12 cellular contexts compared by ENCODE assay signal in the genomic region with DNA sequence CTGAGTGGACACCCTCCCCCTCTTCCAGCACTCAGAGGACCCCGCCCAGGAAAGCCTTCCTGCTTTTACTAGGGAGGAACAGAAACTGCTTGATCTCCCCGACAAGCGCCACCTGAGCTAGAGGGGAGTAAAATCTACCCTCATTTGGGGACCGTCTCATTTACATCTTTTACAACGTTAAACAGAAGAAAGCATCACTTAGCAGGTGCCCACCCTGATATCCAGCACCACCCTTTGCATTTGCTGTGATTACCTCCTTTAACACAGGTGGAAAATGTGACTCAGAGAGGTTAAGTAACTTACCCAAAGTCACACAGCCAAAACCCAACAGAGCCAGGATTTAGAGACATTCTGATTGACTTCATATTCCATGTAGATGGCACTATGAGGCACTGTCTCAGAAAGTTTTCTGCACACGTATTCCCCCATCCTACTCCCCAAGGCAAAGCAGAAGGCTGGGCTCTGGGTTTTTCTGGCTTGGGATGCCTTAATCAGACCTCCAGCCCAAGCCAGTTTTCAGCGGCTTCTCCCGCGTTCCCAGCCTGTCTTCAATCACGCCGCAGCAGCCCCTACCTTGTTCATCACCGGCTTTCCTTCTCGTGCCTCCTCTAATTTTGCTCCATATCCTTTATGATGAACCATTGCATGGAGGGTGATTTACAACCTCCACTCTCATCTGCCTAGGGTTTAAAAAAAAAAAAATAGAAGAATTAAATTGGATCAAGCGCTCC.
DNase-seq lines count a peak whose midpoint lies in the region; TF ChIP-seq lines count a peak whose summit lies in the region.
"Had no signal": no experiment of that assay in that cellular context is flagged by ENCODE, and none has a peak within 500 bp of the region (broad histone marks: within the 10 kb centered on the region; RNA-seq: fewer than 3 reads in every experiment).

No MANE protein-coding gene starts in this region.

- no peak overlapping the region for H3K27ac Mint-ChIP-seq in activated naive CD4-positive, alpha-beta T cell treated with anti-CD3 and anti-CD28 coated beads for 36 hours
- H3K27ac Mint-ChIP-seq in endothelial cell (ENCODE audit: unreplicated experiment), result peak overlapping the region; percentile 3

- H3K9me3 ChIP-seq in Karpas-422 (ENCODE audit: low read length) (no peaks in the 10 kb centered on the region), spleen (no peaks in the 10 kb centered on the region)
- H3K9me3 ChIP-seq: Peyer's patch had no signal

- H3K27ac ChIP-seq in Karpas-422 (ENCODE audit: low read length) (peak overlapping the region; percentile 97), spleen (peak overlapping the region in 5 of 8 donors; percentile 75 to 87 (median 79)), brain microvascular endothelial cell (no peak overlapping the region)
- H3K27ac ChIP-seq: parathyroid adenoma had no signal

- DNase-seq in activated naive CD4-positive, alpha-beta T cell treated with anti-CD3 and anti-CD28 coated beads for 36 hours, result no peak
- no peak for DNase-seq in activated naive CD4-positive, alpha-beta T cell (lab: John Stamatoyannopoulos, UW)
- peak; percentile 94 for DNase-seq in Karpas-422
- DNase-seq in endothelial cell (ENCODE audit: low spot score), result no peak
- no peak for DNase-seq in spleen
- DNase-seq in brain microvascular endothelial cell, result no peak
- DNase-seq in islet precursor cell, result no peak
- DNase-seq in DMS53 (lab: John Stamatoyannopoulos, UW), result no peak
- DNase-seq: effector memory CD8-positive, alpha-beta T cell; Peyer's patch; T1000 had no signal

- no peak overlapping the region for H2AFZ ChIP-seq in Karpas-422 (ENCODE audit: low read length)

- intact Hi-C loops in activated naive CD4-positive, alpha-beta T cell treated with anti-CD3 and anti-CD28 coated beads for 36 hours (cut with micrococcal nuclease), result loop anchor here (1.0 to 2.0 kb wide), 7 partner anchors 39 to 721 kb away; no protein-coding TSS in a partner anchor
- intact Hi-C loops in spleen (cut with DNase I; ENCODE audit: low total_unique reads), result no loop called here

- H3K36me3 Mint-ChIP-seq in activated naive CD4-positive, alpha-beta T cell treated with anti-CD3 and anti-CD28 coated beads for 36 hours (ENCODE audit: low read depth), result no peaks in the 10 kb centered on the region
- no peaks in the 10 kb centered on the region for H3K36me3 Mint-ChIP-seq in endothelial cell (ENCODE audit: low read depth, unreplicated experiment)

- no peak for TF ChIP-seq CTCF in endothelial cell (IDR thresholded peaks at IDR 0.05; ENCODE audit: unreplicated experiment)
- TF ChIP-seq CTCF in spleen (IDR thresholded peaks at IDR 0.05 in 8 of 11, conservative IDR thresholded peaks at IDR 0.05 in 3 of 11), result no peak
- TF ChIP-seq CTCF in brain microvascular endothelial cell (IDR thresholded peaks at IDR 0.05; ENCODE audit: low read depth, low read length, missing control alignments), result no peak

- H3K4me1 Mint-ChIP-seq in activated naive CD4-positive, alpha-beta T cell treated with anti-CD3 and anti-CD28 coated beads for 36 hours (ENCODE audit: low read depth), result peaks cover 26% of the 10 kb centered on the region
- peaks cover 7% of the 10 kb centered on the region for H3K4me1 Mint-ChIP-seq in endothelial cell (ENCODE audit: unreplicated experiment)

- H3K4me3 Mint-ChIP-seq in activated naive CD4-positive, alpha-beta T cell treated with anti-CD3 and anti-CD28 coated beads for 36 hours, result peak overlapping the region; percentile 40
- H3K4me3 Mint-ChIP-seq in endothelial cell (ENCODE audit: unreplicated experiment), result no peak overlapping the region

- H3K4me2 ChIP-seq in Karpas-422 (ENCODE audit: low read depth, low read length, poor library complexity, severe bottlenecking), result peak overlapping the region; percentile 77

- TF ChIP-seq POLR2A in spleen (IDR thresholded peaks at IDR 0.05), result no peak

- H3K27me3 Mint-ChIP-seq in activated naive CD4-positive, alpha-beta T cell treated with anti-CD3 and anti-CD28 coated beads for 36 hours (ENCODE audit: low read depth), result peaks cover 7% of the 10 kb centered on the region
- H3K27me3 Mint-ChIP-seq in endothelial cell (ENCODE audit: unreplicated experiment), result peaks cover 10% of the 10 kb centered on the region

- no peaks in the 10 kb centered on the region for H4K20me1 ChIP-seq in Karpas-422 (ENCODE audit: insufficient read depth, low read depth, low read length)

- H3K4me3 ChIP-seq in Karpas-422 (ENCODE audit: low read length) (peak overlapping the region; percentile 68), spleen (peak overlapping the region in 5 of 8 donors; percentile 10 to 65 (median 26)), brain microvascular endothelial cell (ENCODE audit: low read depth, low read length) (no peak overlapping the region)

- H3K9me3 Mint-ChIP-seq in activated naive CD4-positive, alpha-beta T cell treated with anti-CD3 and anti-CD28 coated beads for 36 hours, result no peaks in the 10 kb centered on the region
- H3K9me3 Mint-ChIP-seq in endothelial cell (ENCODE audit: unreplicated experiment), result no peaks in the 10 kb centered on the region
- H3K9me3 Mint-ChIP-seq: effector memory CD8-positive, alpha-beta T cell had no signal

- H3K36me3 ChIP-seq in Karpas-422 (ENCODE audit: insufficient read depth, low read length), result peaks cover 8% of the 10 kb centered on the region; the same call in 1 of the 2 replicates
- no peaks in the 10 kb centered on the region for H3K36me3 ChIP-seq in spleen
- no peaks in the 10 kb centered on the region for H3K36me3 ChIP-seq in brain microvascular endothelial cell (replicated peaks)
- H3K36me3 ChIP-seq: Peyer's patch had no signal

- H3K9ac ChIP-seq in Karpas-422 (ENCODE audit: low read length), result peak overlapping the region; percentile 81
- H3K9ac ChIP-seq: parathyroid adenoma had no signal

- no peaks in the 10 kb centered on the region for H3K9me2 ChIP-seq in Karpas-422 (replicated peaks; ENCODE audit: insufficient read depth, low read length)

- 0 out of 2 replicates have a peak, but pooled peaks cover 9% of the 10 kb centered on the region for H3K79me2 ChIP-seq in Karpas-422 (ENCODE audit: low read length)
- H3K79me2 ChIP-seq: parathyroid adenoma had no signal

- CTCF ChIA-PET in activated naive CD4-positive, alpha-beta T cell treated with anti-CD3 and anti-CD28 coated beads for 36 hours (lab: Charles Lee), result no interaction called here

- 70 to 83% (median 78%) methylated on average over 14 of the region's 14 CpGs for WGBS in spleen, 5 donors

- H3K4me1 ChIP-seq in Karpas-422 (ENCODE audit: low read length) (peaks cover 99% of the 10 kb centered on the region), spleen (peaks cover 11 to 56% (median 44%) of the 10 kb centered on the region in 6 donors)

- in situ Hi-C loops in brain microvascular endothelial cell (cut with HindIII; ENCODE audit: low pct_ligation_motif_present, low sequenced_read_pairs), result no loop called here

- H3K27me3 ChIP-seq in Karpas-422 (ENCODE audit: low read length) (no peaks in the 10 kb centered on the region), spleen (replicated peaks in 1 of 7) (peaks cover 0 to 20% (median 0%) of the 10 kb centered on the region in 7 donors), brain microvascular endothelial cell (replicated peaks) (peaks cover 15% of the 10 kb centered on the region)
- H3K27me3 ChIP-seq: Peyer's patch had no signal
